Comparison of ENCODE assay signal across 8 cellular contexts in the genomic region with DNA sequence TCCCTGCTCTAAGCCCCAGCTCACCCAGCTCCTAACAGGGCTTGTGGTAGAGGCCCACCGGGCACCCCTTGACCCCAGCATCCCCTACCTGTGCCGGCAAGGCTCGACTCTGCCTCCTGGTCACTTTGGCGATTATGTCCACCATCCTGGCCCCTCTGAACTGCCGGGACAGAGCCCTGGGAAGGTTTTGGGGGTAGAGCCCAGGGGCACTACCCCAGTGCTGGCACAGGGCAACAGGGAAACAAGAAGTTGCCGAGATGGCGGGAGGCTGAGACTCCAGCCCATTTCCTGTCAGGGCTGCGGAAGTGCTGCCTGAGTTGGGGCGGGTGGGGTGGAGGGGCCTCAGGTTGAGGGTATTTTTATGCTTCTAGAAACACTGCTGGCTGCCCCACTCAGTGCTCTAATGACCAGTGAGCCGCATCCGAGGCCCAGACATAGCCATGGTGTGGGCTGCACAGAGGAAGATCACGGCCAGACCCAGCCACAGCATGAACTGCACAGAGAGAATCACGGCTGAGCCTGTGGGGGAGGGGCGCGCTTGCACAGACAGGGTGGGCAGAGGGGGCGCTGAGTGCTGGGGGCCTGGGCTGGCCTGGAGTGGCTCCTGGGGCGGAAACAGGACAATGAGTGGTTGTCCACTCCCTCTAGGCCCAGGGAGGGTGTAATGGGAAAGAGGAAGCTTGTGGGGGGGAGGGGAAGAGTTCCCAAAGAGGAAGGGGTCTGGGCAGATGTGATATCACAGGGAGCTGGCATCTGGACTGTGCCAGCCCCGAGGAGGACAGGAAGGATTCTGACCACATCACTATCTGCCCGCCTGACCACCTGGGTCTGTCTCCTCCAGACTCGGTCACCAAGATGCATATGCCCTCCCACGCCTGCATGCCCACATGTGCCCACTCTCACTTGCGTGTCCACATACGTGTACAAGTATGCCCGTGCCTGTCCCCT. TPM values are rescaled to one million over a fixed set of nuclear protein-coding genes. Genes with fewer than 3 reads are reported as not detected.
DNase-seq lines count a peak whose midpoint lies in the region; ATAC-seq and TF ChIP-seq lines count a peak whose summit lies in the region.

No MANE protein-coding gene starts in this region.

- H3K36me3 ChIP-seq in DOHH2 (ENCODE audit: control insufficient read depth, low read length), result peaks cover 10% of the 10 kb centered on the region
- peaks cover 0 to 8% of the 10 kb centered on the region in 2 donors for H3K36me3 ChIP-seq in left lung

- H3K9me3 Mint-ChIP-seq in activated T-helper 1 cell treated with anti-CD3 and anti-CD28 coated beads, Interleukin-12 subunit alpha, Interleukin-12 subunit beta, Interleukin-2, Interleukin-4 antibody, amounts not matched to agents 30 ng/mL and 10 ng/mL and 1 ng/mL, durations not matched to agents 14 hours and 24 hours and 36 hours, result no peaks in the 10 kb centered on the region

- H4K20me1 ChIP-seq in DOHH2 (ENCODE audit: control insufficient read depth, insufficient read depth, low read depth, low read length), result no peaks in the 10 kb centered on the region; the same call in 1 of the 2 replicates

- H3K27ac ChIP-seq in DOHH2 (ENCODE audit: low read depth, low read length) (peak overlapping the region; percentile 72), left lung (peak overlapping the region; percentile 76 to 91)

- peaks cover 48% of the 10 kb centered on the region for H3K4me1 Mint-ChIP-seq in activated T-helper 1 cell treated with anti-CD3 and anti-CD28 coated beads, Interleukin-12 subunit alpha, Interleukin-12 subunit beta, Interleukin-2, Interleukin-4 antibody, amounts not matched to agents 30 ng/mL and 10 ng/mL and 1 ng/mL, durations not matched to agents 14 hours and 24 hours and 36 hours (ENCODE audit: low read depth)

- H3K27ac Mint-ChIP-seq in activated T-helper 1 cell treated with anti-CD3 and anti-CD28 coated beads, Interleukin-12 subunit alpha, Interleukin-12 subunit beta, Interleukin-2, Interleukin-4 antibody, amounts not matched to agents 30 ng/mL and 10 ng/mL and 1 ng/mL, durations not matched to agents 14 hours and 24 hours and 36 hours, result peak overlapping the region; percentile 97

- H3F3A ChIP-seq in DOHH2 (ENCODE audit: control insufficient read depth, insufficient read depth), result 0 out of 2 replicates have a peak, but pooled peaks cover 3% of the 10 kb centered on the region

- TF ChIP-seq CTCF in DOHH2 (IDR thresholded peaks at IDR 0.05; ENCODE audit: low read depth, low read length, poor library complexity, severe bottlenecking), result no peak
- no peak for TF ChIP-seq CTCF in NB4 (IDR thresholded peaks at IDR 0.05; ENCODE audit: low read depth, low read length)
- TF ChIP-seq CTCF in left lung (IDR thresholded peaks at IDR 0.05), result no peak

- peak overlapping the region; percentile 98 for H3K4me3 Mint-ChIP-seq in activated T-helper 1 cell treated with anti-CD3 and anti-CD28 coated beads, Interleukin-12 subunit alpha, Interleukin-12 subunit beta, Interleukin-2, Interleukin-4 antibody, amounts not matched to agents 30 ng/mL and 10 ng/mL and 1 ng/mL, durations not matched to agents 14 hours and 24 hours and 36 hours

- intact Hi-C loops in activated T-helper 1 cell treated with anti-CD3 and anti-CD28 coated beads, Interleukin-12 subunit alpha, Interleukin-12 subunit beta, Interleukin-2, Interleukin-4 antibody, amounts not matched to agents 30 ng/mL and 10 ng/mL and 1 ng/mL, durations not matched to agents 14 hours and 24 hours and 36 hours (cut with micrococcal nuclease), result loop anchor here (1.0 kb wide), 1 partner anchor 18 kb away; no protein-coding TSS in a partner anchor
- intact Hi-C loops in left lung (cut with DNase I), result no loop called here

- peak overlapping the region; percentile 90 for H3K4me3 ChIP-seq in DOHH2 (ENCODE audit: low read length)
- H3K4me3 ChIP-seq in NB4 (ENCODE audit: low read depth, low read length), result no peak overlapping the region
- H3K4me3 ChIP-seq in left lung, result peak overlapping the region; percentile 12 to 73

- peak; percentile 62 for DNase-seq in NB4 (ENCODE audit: low read depth)
- DNase-seq in activated T-helper 1 cell treated with anti-CD3 and anti-CD28 coated beads, Interleukin-12 subunit alpha, Interleukin-12 subunit beta, Interleukin-2, Interleukin-4 antibody, amounts not matched to agents 30 ng/mL and 10 ng/mL and 1 ng/mL, durations not matched to agents 14 hours and 24 hours and 36 hours (ENCODE audit: low spot score), result no peak
- DNase-seq in left lung, result peak in 1 of 2 donors; percentile 90
- DNase-seq in stimulated activated naive CD4-positive, alpha-beta T cell (lab: John Stamatoyannopoulos, UW), result peak; percentile 25 to 68 (median 48)

- H3K9me3 ChIP-seq in DOHH2 (ENCODE audit: control insufficient read depth, insufficient read depth, low read length) (no peaks in the 10 kb centered on the region), left lung (no peaks in the 10 kb centered on the region)

- peaks cover 84% of the 10 kb centered on the region for H3K4me1 ChIP-seq in DOHH2 (ENCODE audit: control insufficient read depth, low read length)
- peaks cover 29 to 97% of the 10 kb centered on the region in 2 donors for H3K4me1 ChIP-seq in left lung

- TF ChIP-seq POLR2A in NB4 (IDR thresholded peaks at IDR 0.05; ENCODE audit: extremely low read depth, insufficient read length), result no peak

- H3K4me2 ChIP-seq in DOHH2 (ENCODE audit: low read length), result peak overlapping the region; percentile 98

- peaks cover 12% of the 10 kb centered on the region for H3K36me3 Mint-ChIP-seq in activated T-helper 1 cell treated with anti-CD3 and anti-CD28 coated beads, Interleukin-12 subunit alpha, Interleukin-12 subunit beta, Interleukin-2, Interleukin-4 antibody, amounts not matched to agents 30 ng/mL and 10 ng/mL and 1 ng/mL, durations not matched to agents 14 hours and 24 hours and 36 hours (ENCODE audit: low read depth)

- H3K27me3 ChIP-seq in DOHH2 (ENCODE audit: control insufficient read depth, low read length) (no peaks in the 10 kb centered on the region), left lung (no peaks in the 10 kb centered on the region)

- peaks cover 36% of the 10 kb centered on the region for H3K79me2 ChIP-seq in DOHH2 (ENCODE audit: control insufficient read depth, low read length)

- H3K9me2 ChIP-seq in DOHH2 (replicated peaks; ENCODE audit: control insufficient read depth, low read length), result no peaks in the 10 kb centered on the region

- ATAC-seq in left lung (peak; percentile 3), GM18867 (IDR thresholded peaks at IDR 0.05; ENCODE audit: unreplicated experiment) (no peak), GM21576 (IDR thresholded peaks at IDR 0.05; ENCODE audit: unreplicated experiment) (no peak), GM21529 (IDR thresholded peaks at IDR 0.05; ENCODE audit: unreplicated experiment) (no peak)

- no peaks in the 10 kb centered on the region for H3K27me3 Mint-ChIP-seq in activated T-helper 1 cell treated with anti-CD3 and anti-CD28 coated beads, Interleukin-12 subunit alpha, Interleukin-12 subunit beta, Interleukin-2, Interleukin-4 antibody, amounts not matched to agents 30 ng/mL and 10 ng/mL and 1 ng/mL, durations not matched to agents 14 hours and 24 hours and 36 hours (ENCODE audit: insufficient read depth)

RNA-seq across cellular contexts. Expression of a gene that starts 22.3 kb away (rescaled TPM):
- total RNA-seq in activated T-helper 1 cell treated with anti-CD3 and anti-CD28 coated beads, Interleukin-12 subunit alpha, Interleukin-12 subunit beta, Interleukin-2, Interleukin-4 antibody, amounts not matched to agents 30 ng/mL and 10 ng/mL and 1 ng/mL, durations not matched to agents 14 hours and 24 hours and 36 hours, result 47.9 and 59.1 TPM in 2 replicates
- total RNA-seq in left lung, result 10 to 100 TPM; 62.4 to 80.6 TPM
